Comparison of ENCODE assay signal across 18 cellular contexts in genomic region chr2:23354554-23354953, GRCh38. TPM values are rescaled to one million over a fixed set of nuclear protein-coding genes. Genes with fewer than 3 reads are reported as not detected.
DNase-seq lines count a peak whose midpoint lies in the region; ATAC-seq lines count a peak whose summit lies in the region.
"Had no signal": no experiment of that assay in that cellular context is flagged by ENCODE, and none has a peak within 500 bp of the region (broad histone marks: within the 10 kb centered on the region; RNA-seq: fewer than 3 reads in every experiment).

No MANE protein-coding gene starts in this region.

- peak overlapping the region; percentile 41 for H3K4me2 ChIP-seq in Karpas-422 (ENCODE audit: low read depth, low read length, poor library complexity, severe bottlenecking)

- no peak overlapping the region for H3K4me3 ChIP-seq in Karpas-422 (ENCODE audit: low read length)
- H3K4me3 ChIP-seq: esophagus squamous epithelium, K562, testis had no signal

- H3K9me2 ChIP-seq in Karpas-422 (replicated peaks; ENCODE audit: insufficient read depth, low read length), result no peaks in the 10 kb centered on the region

- peak; percentile 57 for DNase-seq in Karpas-422
- no peak for DNase-seq in DMS114 treated with DMSO at 0.1 percent for 48 hours (lab: John Stamatoyannopoulos, UW; ENCODE audit: unreplicated experiment)
- no peak for DNase-seq in dermis blood vessel endothelial cell
- DNase-seq in NCI-H69 (lab: John Stamatoyannopoulos, UW), result no peak
- no peak for DNase-seq in NCI-H2171 (lab: John Stamatoyannopoulos, UW)
- DNase-seq: esophagus squamous epithelium, hypothalamus, naive B cell, NCI-H1417, NCI-H446 treated with DMSO at 0.1 percent for 48 hours, testis, WERI-Rb-1 had no signal

- H3K9me3 ChIP-seq in Karpas-422 (ENCODE audit: low read length), result no peaks in the 10 kb centered on the region
- H3K9me3 ChIP-seq: esophagus squamous epithelium, testis had no signal

- H4K20me1 ChIP-seq in Karpas-422 (ENCODE audit: insufficient read depth, low read depth, low read length), result no peaks in the 10 kb centered on the region

- H2AFZ ChIP-seq in Karpas-422 (ENCODE audit: low read length), result no peak overlapping the region

- no peak overlapping the region for H3K9ac ChIP-seq in Karpas-422 (ENCODE audit: low read length)

- no peaks in the 10 kb centered on the region for H3K27me3 ChIP-seq in Karpas-422 (ENCODE audit: low read length)
- H3K27me3 ChIP-seq: testis had no signal

- no peak overlapping the region for H3K27ac ChIP-seq in Karpas-422 (ENCODE audit: low read length)
- H3K27ac ChIP-seq: esophagus squamous epithelium, testis, WERI-Rb-1 had no signal

- H3K4me1 ChIP-seq in Karpas-422 (ENCODE audit: low read length), result peaks cover 16% of the 10 kb centered on the region

- ATAC-seq in GM18520 (IDR thresholded peaks at IDR 0.05; ENCODE audit: unreplicated experiment) (peak; percentile 46), GM21367 (IDR thresholded peaks at IDR 0.05; ENCODE audit: unreplicated experiment) (peak; percentile 75), HG02884 (IDR thresholded peaks at IDR 0.05; ENCODE audit: unreplicated experiment) (peak; percentile 79)
- ATAC-seq: K562, left lobe of liver, Panc1 had no signal

- no peaks in the 10 kb centered on the region for H3K79me2 ChIP-seq in Karpas-422 (ENCODE audit: low read length)

- H3K36me3 ChIP-seq in Karpas-422 (ENCODE audit: insufficient read depth, low read length), result no peaks in the 10 kb centered on the region
- H3K36me3 ChIP-seq: esophagus squamous epithelium, WERI-Rb-1 had no signal

RNA-seq across cellular contexts. Expression of gene KLHL29, which starts 30.4 kb away (rescaled TPM):
- total RNA-seq in Karpas-422 (2014; rRNA removed; shearing (Covaris generic); ENCODE audit: low replicate concordance), result 3.2 and 3.8 TPM in 2 replicates
- 3.7 and 5.8 TPM in 2 replicates for total RNA-seq in dermis blood vessel endothelial cell
